Comparison of ENCODE assay signal across 8 cellular contexts in genomic region chr19:34926361-34926684, GRCh38. TPM values are rescaled to one million over a fixed set of nuclear protein-coding genes. Genes with fewer than 3 reads are reported as not detected.
A peak's percentile ranks its signal among the peaks of the same experiment; 100 is the strongest.
DNase-seq lines count a peak whose midpoint lies in the region; ATAC-seq and TF ChIP-seq lines count a peak whose summit lies in the region.

No MANE protein-coding gene starts in this region.

- intact Hi-C loops in left ventricle myocardium inferior (cut with micrococcal nuclease) (no loop called here), cardiac septum (cut with DNase I) (loop anchor here (2.0 kb wide), 2 partner anchors 154 to 192 kb away; partner anchors contain the start of genes ZNF181 and ZNF599), body of pancreas (cut with DNase I) (no loop called here), upper lobe of right lung (cut with DNase I) (no loop called here)

- no peak overlapping the region for H3K27ac Mint-ChIP-seq in mesothelial cell of epicardium

- peaks cover 12% of the 10 kb centered on the region for H3K4me1 Mint-ChIP-seq in mesothelial cell of epicardium

- H3K36me3 ChIP-seq in left ventricle myocardium inferior: peaks cover 14% of the 10 kb centered on the region
- H3K36me3 ChIP-seq in body of pancreas (replicated peaks in 1 of 2; ENCODE audit: insufficient read depth in 1 of 2, low read depth in 2 of 2): no peaks in the 10 kb centered on the region
- peaks cover under 1% of the 10 kb centered on the region for H3K36me3 ChIP-seq in upper lobe of right lung

- TF ChIP-seq POLR2A in body of pancreas (IDR thresholded peaks at IDR 0.05): no peak

- H3K4me3 ChIP-seq in left ventricle myocardium inferior (peak overlapping the region; percentile 74), body of pancreas (no peak overlapping the region), upper lobe of right lung (peak overlapping the region; percentile 84)

- H3K27me3 ChIP-seq in left ventricle myocardium inferior (ENCODE audit: low read depth) (no peaks in the 10 kb centered on the region), body of pancreas (no peaks in the 10 kb centered on the region), upper lobe of right lung (no peaks in the 10 kb centered on the region)

- no peak for TF ChIP-seq CTCF in left ventricle myocardium inferior (IDR thresholded peaks at IDR 0.05; ENCODE audit: borderline replicate concordance)
- TF ChIP-seq CTCF in body of pancreas (IDR thresholded peaks at IDR 0.05): no peak
- TF ChIP-seq CTCF in mesothelial cell of epicardium (IDR thresholded peaks at IDR 0.05; ENCODE audit: unreplicated experiment): no peak
- no peak for TF ChIP-seq CTCF in upper lobe of right lung (IDR thresholded peaks at IDR 0.05)

- H3K4me3 Mint-ChIP-seq in mesothelial cell of epicardium: peak overlapping the region; percentile 93

- 55 to 63% methylated on average over 3 of the region's 3 CpGs for WGBS in body of pancreas, 2 donors

- DNase-seq in left ventricle myocardium inferior (no peak), cardiac septum (ENCODE audit: low spot score) (no peak), body of pancreas (no peak), mesothelial cell of epicardium (ENCODE audit: low spot score in 2 of 2, unreplicated experiment in 2 of 2) (no peak), upper lobe of right lung (no peak), retina (no peak)

- peaks cover 2% of the 10 kb centered on the region for H3K27me3 Mint-ChIP-seq in mesothelial cell of epicardium (ENCODE audit: low read depth)

- ATAC-seq in body of pancreas (no peak), upper lobe of right lung (no peak), HG03571 (IDR thresholded peaks at IDR 0.05; ENCODE audit: unreplicated experiment) (no peak), HG03175 (IDR thresholded peaks at IDR 0.05; ENCODE audit: unreplicated experiment) (no peak)

- H3K27ac ChIP-seq in left ventricle myocardium inferior (replicated peaks) (peak overlapping the region; percentile 89), body of pancreas (peak overlapping the region in 3 of 4 donors; percentile 61 to 86 (median 80)), upper lobe of right lung (no peak overlapping the region)

- H3K36me3 Mint-ChIP-seq in mesothelial cell of epicardium: peaks cover 6% of the 10 kb centered on the region

- H3K4me1 ChIP-seq in left ventricle myocardium inferior: peaks cover 21% of the 10 kb centered on the region
- peaks cover 5% of the 10 kb centered on the region for H3K4me1 ChIP-seq in body of pancreas
- peaks cover 19% of the 10 kb centered on the region for H3K4me1 ChIP-seq in upper lobe of right lung

- H3K9me3 Mint-ChIP-seq in mesothelial cell of epicardium: peaks cover 19% of the 10 kb centered on the region

- H3K9me3 ChIP-seq in left ventricle myocardium inferior (replicated peaks) (no peaks in the 10 kb centered on the region), body of pancreas (no peaks in the 10 kb centered on the region), upper lobe of right lung (no peaks in the 10 kb centered on the region)

RNA-seq across cellular contexts. Expression of gene ZNF30, which starts 0.4 kb away (rescaled TPM):
- total RNA-seq in left ventricle myocardium inferior (2.5 TPM), cardiac septum (2.4 TPM), body of pancreas (1 to 10 TPM in 1 of 2 donors, under 1 TPM in 1; 0.66 to 2.6 TPM), mesothelial cell of epicardium (4.7 to 5.8 TPM (median 4.8 TPM) in 3 replicates), upper lobe of right lung (4.8 TPM)

RNA-seq across cellular contexts. Expression of gene ZNF792, which starts 37.7 kb away (rescaled TPM):
- total RNA-seq in left ventricle myocardium inferior (3.2 TPM), cardiac septum (4.0 TPM), body of pancreas (1 to 10 TPM; 4.0 to 7.0 TPM), mesothelial cell of epicardium (9.2 to 9.6 TPM (median 9.3 TPM) in 3 replicates), upper lobe of right lung (11.5 TPM)

Comparison
In these comparisons a context has a peak if more than half of its experiments do, and no peak if none do; other contexts are left out.
1. H3K4me3 ChIP-seq: peak in left ventricle myocardium inferior (single experiment) and upper lobe of right lung (single experiment); none in body of pancreas (0 of 2).